23 cellular contexts compared by ENCODE assay signal in the genomic region with DNA sequence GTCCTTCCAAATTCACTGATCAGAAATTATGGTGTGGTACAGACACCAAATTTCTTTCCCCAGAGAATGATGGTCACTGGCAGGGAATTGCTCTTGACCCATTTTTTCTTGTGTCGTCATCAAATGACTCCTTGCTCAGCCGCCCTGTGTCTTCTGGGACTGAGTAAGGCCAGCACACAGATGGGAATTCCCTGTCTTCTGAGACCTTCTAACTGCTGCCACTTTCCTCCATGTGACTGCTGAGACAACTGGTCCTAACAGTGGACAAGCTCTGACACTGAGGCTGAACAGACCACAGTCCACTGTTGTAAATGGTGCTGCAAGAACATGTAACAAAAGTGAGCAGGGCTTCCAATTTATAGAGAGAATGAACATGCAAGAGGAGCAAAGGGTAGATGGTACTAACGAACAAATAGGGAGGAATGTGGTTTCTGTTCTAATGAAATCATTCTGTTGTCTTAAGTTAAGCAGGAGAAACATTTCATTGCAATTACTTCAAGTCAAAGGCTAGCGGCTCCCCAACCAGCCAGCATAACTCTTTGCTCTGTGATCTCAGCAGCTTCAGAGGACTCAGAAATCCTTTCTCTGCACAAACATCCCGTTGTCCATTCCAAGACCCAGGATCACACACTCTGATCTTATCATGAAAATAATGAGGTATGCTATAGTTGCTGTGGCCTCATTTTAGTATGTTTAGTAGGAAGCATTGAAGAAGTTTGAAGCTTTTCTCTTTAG.
DNase-seq lines count a peak whose midpoint lies in the region; FAIRE-seq and TF ChIP-seq lines count a peak whose summit lies in the region.
"Had no signal": no experiment of that assay in that cellular context is flagged by ENCODE, and none has a peak within 500 bp of the region (broad histone marks: within the 10 kb centered on the region; RNA-seq: fewer than 3 reads in every experiment).

No MANE protein-coding gene starts in this region.

- H3K27ac ChIP-seq in GM23248 (no peak overlapping the region), MM.1S (ENCODE audit: low read length) (no peak overlapping the region), WERI-Rb-1 (no peak overlapping the region)
- H3K27ac ChIP-seq: BLaER1, SJSA1 had no signal

- CTCF ChIA-PET in AG04449 (lab: Yijun Ruan, JAX): interaction anchor here (0.8 to 65.6 kb wide), 12 partner anchors 9 to 490 kb away, joined by 3 to 2267 read pairs (median 6); no protein-coding TSS in a partner anchor

- H2AFZ ChIP-seq in GM23248 (no peak overlapping the region), MM.1S (ENCODE audit: low read length) (no peak overlapping the region)
- H2AFZ ChIP-seq: PC-9 had no signal

- no peaks in the 10 kb centered on the region for H3K9me2 ChIP-seq in GM23248 (ENCODE audit: insufficient read depth)
- H3K9me2 ChIP-seq in MM.1S (replicated peaks; ENCODE audit: insufficient read depth, low read length): no peaks in the 10 kb centered on the region

- in situ Hi-C loops in GM23248 (cut with MboI): no loop called here

- peak; percentile 64 for FAIRE-seq in bronchial epithelial cell (lab: Jason Lieb, UNC)
- FAIRE-seq: D721Med, G401.6, GM12878, K562 had no signal

- 13% methylated on average over 5 of the region's 5 CpGs for WGBS in GM23248 (ENCODE audit: low coverage in 1 of 2, low lambda C conversion rate in 2 of 2, missing lambda C conversion rate in 2 of 2), 2 experiments

- no peak for TF ChIP-seq CTCF in AG04449 (IDR thresholded peaks at IDR 0.05; ENCODE audit: insufficient read depth, low read length, missing control alignments)
- TF ChIP-seq CTCF in bronchial epithelial cell (IDR thresholded peaks at IDR 0.05; ENCODE audit: insufficient read depth, low read length, severe bottlenecking): no peak
- TF ChIP-seq CTCF in MM.1S (IDR thresholded peaks at IDR 0.05; ENCODE audit: low read length): no peak
- TF ChIP-seq CTCF in WERI-Rb-1 (IDR thresholded peaks at IDR 0.05; ENCODE audit: low read depth, low read length): no peak

- H3K4me2 ChIP-seq in GM23248 (ENCODE audit: unreplicated experiment) (no peak overlapping the region), MM.1S (ENCODE audit: low read depth, low read length) (no peak overlapping the region)
- H3K4me2 ChIP-seq: BLaER1 had no signal

- POLR2A ChIA-PET in AG04449 (lab: Yijun Ruan, JAX): no interaction called here

- H3K36me3 ChIP-seq in GM23248 (ENCODE audit: low read depth) (no peaks in the 10 kb centered on the region), bronchial epithelial cell (ENCODE audit: control insufficient read depth, insufficient read depth, low read length) (no peaks in the 10 kb centered on the region), MM.1S (replicated peaks; ENCODE audit: insufficient read depth, low read length) (no peaks in the 10 kb centered on the region), WERI-Rb-1 (no peaks in the 10 kb centered on the region)
- H3K36me3 ChIP-seq: BLaER1, MG63, SJSA1 had no signal

- H3K9ac ChIP-seq in GM23248 (no peak overlapping the region), MM.1S (ENCODE audit: low read length) (no peak overlapping the region)
- H3K9ac ChIP-seq: BLaER1 had no signal

- H3K27me3 ChIP-seq in GM23248 (replicated peaks; ENCODE audit: insufficient read depth) (peaks cover 33% of the 10 kb centered on the region), bronchial epithelial cell (ENCODE audit: control insufficient read depth, insufficient read depth, low read length) (no peaks in the 10 kb centered on the region), MM.1S (replicated peaks; ENCODE audit: insufficient read depth, low read length) (no peaks in the 10 kb centered on the region), WERI-Rb-1 (ENCODE audit: insufficient read depth, low read depth, severe bottlenecking) (no peaks in the 10 kb centered on the region)
- H3K27me3 ChIP-seq: BLaER1, MG63 had no signal

- H3K9me3 ChIP-seq in GM23248 (ENCODE audit: low read depth) (no peaks in the 10 kb centered on the region), MM.1S (replicated peaks; ENCODE audit: insufficient read depth, low read length) (no peaks in the 10 kb centered on the region), WERI-Rb-1 (ENCODE audit: severe bottlenecking) (no peaks in the 10 kb centered on the region)
- H3K9me3 ChIP-seq: BLaER1, MG63, SJSA1 had no signal

- H3F3A ChIP-seq in GM23248 (ENCODE audit: insufficient read depth): no peaks in the 10 kb centered on the region
- no peaks in the 10 kb centered on the region for H3F3A ChIP-seq in MM.1S (ENCODE audit: insufficient read depth, low read length)

- H4K20me1 ChIP-seq in GM23248 (ENCODE audit: insufficient read depth) (no peaks in the 10 kb centered on the region), MM.1S (ENCODE audit: insufficient read depth, low read length) (no peaks in the 10 kb centered on the region)
- H4K20me1 ChIP-seq: BLaER1 had no signal

- DNase-seq in AG04449 (ENCODE audit: low read depth, low spot score): peak; percentile 52
- peak; percentile 30 for DNase-seq in GM23248
- no peak for DNase-seq in bronchial epithelial cell (ENCODE audit: low read depth)
- peak; percentile 21 for DNase-seq in iris pigment epithelial cell (ENCODE audit: low read depth)
- DNase-seq in MM.1S: no peak
- DNase-seq in WERI-Rb-1: no peak
- DNase-seq in NCI-H187 treated with DMSO at 0.1 percent for 48 hours (lab: John Stamatoyannopoulos, UW): no peak
- DNase-seq: 8988T; ACHN; CD4-positive, alpha-beta T cell; H9; MG63; NCI-H2029 treated with DMSO at 0.1 percent for 48 hours; NCI-H2227 treated with DMSO at 0.1 percent for 48 hours; NCI-H526 treated with DMSO at 0.1 percent for 48 hours; PC-9; Right ventricle myocardium superior had no signal

- no peaks in the 10 kb centered on the region for H3K79me2 ChIP-seq in GM23248 (ENCODE audit: insufficient read depth)
- H3K79me2 ChIP-seq in MM.1S (ENCODE audit: low read length): no peaks in the 10 kb centered on the region

- H3K4me1 ChIP-seq in GM23248 (ENCODE audit: insufficient read depth) (no peaks in the 10 kb centered on the region), MM.1S (ENCODE audit: low read length) (peaks cover 3% of the 10 kb centered on the region; the same call in 1 of the 2 replicates)
- H3K4me1 ChIP-seq: SJSA1 had no signal

- H3K4me3 ChIP-seq in AG04449 (ENCODE audit: low read depth, low read length) (no peak overlapping the region), GM23248 (no peak overlapping the region), bronchial epithelial cell (ENCODE audit: low read depth, low read length) (no peak overlapping the region), MM.1S (ENCODE audit: low read length) (no peak overlapping the region), WERI-Rb-1 (ENCODE audit: low read depth, low read length) (no peak overlapping the region)
- H3K4me3 ChIP-seq: BLaER1, GM12878, K562, MG63, PC-9, SJSA1 had no signal

Comparison
In these comparisons a context has a peak if more than half of its experiments do, and no peak if none do; other contexts are left out.
1. DNase-seq: peak in AG04449 (single experiment), GM23248 (single experiment) and iris pigment epithelial cell (single experiment); none in bronchial epithelial cell (single experiment), MM.1S (single experiment), WERI-Rb-1 (single experiment) and NCI-H187 treated with DMSO at 0.1 percent for 48 hours (single experiment).